In genomic region chr2:229261076-229261475, GRCh38 we compare ENCODE assay signal across 22 cellular contexts. TPM values are rescaled to one million over a fixed set of nuclear protein-coding genes. Genes with fewer than 3 reads are reported as not detected.
DNase-seq lines count a peak whose midpoint lies in the region; ATAC-seq and TF ChIP-seq lines count a peak whose summit lies in the region.
"Had no signal": no experiment of that assay in that cellular context is flagged by ENCODE, and none has a peak within 500 bp of the region (broad histone marks: within the 10 kb centered on the region; RNA-seq: fewer than 3 reads in every experiment).

No MANE protein-coding gene starts in this region.

- H3K4me3 Mint-ChIP-seq in stimulated activated naive CD8-positive, alpha-beta T cell treated with anti-CD3 and anti-CD28 coated beads, Interleukin-15, amount 100 ng/mL, for 72 hours = no peak overlapping the region
- H3K4me3 Mint-ChIP-seq: CD14-positive monocyte; CD4-positive, alpha-beta T cell; CD8-positive, alpha-beta memory T cell; HFFc6 had no signal

- peaks cover 0 to 20% of the 10 kb centered on the region in 2 donors for H3K9me3 ChIP-seq in right atrium auricular region
- H3K9me3 ChIP-seq in heart left ventricle = peaks cover 0 to 21% (median 9%) of the 10 kb centered on the region in 12 donors
- peaks cover 4% of the 10 kb centered on the region; the same call in 1 of the 2 replicates for H3K9me3 ChIP-seq in MG63
- no peaks in the 10 kb centered on the region for H3K9me3 ChIP-seq in thoracic aorta
- peaks cover 2% of the 10 kb centered on the region for H3K9me3 ChIP-seq in WERI-Rb-1 (ENCODE audit: severe bottlenecking)
- H3K9me3 ChIP-seq: BE2C, HAP-1 had no signal

- TF ChIP-seq CTCF in right atrium auricular region (IDR thresholded peaks at IDR 0.05) (no peak), heart left ventricle (IDR thresholded peaks at IDR 0.05) (no peak), coronary artery (IDR thresholded peaks at IDR 0.05) (no peak), thoracic aorta (IDR thresholded peaks at IDR 0.05) (no peak), WERI-Rb-1 (IDR thresholded peaks at IDR 0.05; ENCODE audit: low read depth, low read length) (no peak)

- H3K27ac ChIP-seq in right atrium auricular region (peak overlapping the region; percentile 11 to 23), heart left ventricle (no peak overlapping the region), coronary artery (peak overlapping the region; percentile 46 to 68), thoracic aorta (peak overlapping the region; percentile 20 to 49), WERI-Rb-1 (no peak overlapping the region)
- H3K27ac ChIP-seq: A549; BLaER1 treated with 17β-estradiol and CSF1 and Interleukin-3, amounts not matched to agents 10 nM and 100 nM had no signal

- H3K4me3 ChIP-seq in right atrium auricular region (no peak overlapping the region), heart left ventricle (no peak overlapping the region), MG63 (no peak overlapping the region), coronary artery (no peak overlapping the region), thoracic aorta (peak overlapping the region; percentile 16), WERI-Rb-1 (ENCODE audit: low read depth, low read length) (no peak overlapping the region)
- H3K4me3 ChIP-seq: A549; BLaER1 treated with 17β-estradiol and CSF1 and Interleukin-3, amounts not matched to agents 10 nM and 100 nM; HAP-1 had no signal

- H3K27me3 ChIP-seq in right atrium auricular region (no peaks in the 10 kb centered on the region), heart left ventricle (no peaks in the 10 kb centered on the region), MG63 (no peaks in the 10 kb centered on the region), thoracic aorta (replicated peaks; ENCODE audit: insufficient read depth) (no peaks in the 10 kb centered on the region), WERI-Rb-1 (ENCODE audit: insufficient read depth, low read depth, severe bottlenecking) (peaks cover 23% of the 10 kb centered on the region)
- H3K27me3 ChIP-seq: BE2C; BLaER1 treated with 17β-estradiol and CSF1 and Interleukin-3, amounts not matched to agents 10 nM and 100 nM had no signal

- intact Hi-C loops in heart left ventricle (cut with DNase I) = loop anchor here in 1 of 10 donors (10.0 kb wide), 1 partner anchor 324 kb away; no protein-coding TSS in a partner anchor

- peaks cover 8% of the 10 kb centered on the region for H3K36me3 ChIP-seq in right atrium auricular region
- H3K36me3 ChIP-seq in heart left ventricle = peaks cover 0 to 19% (median 0%) of the 10 kb centered on the region in 9 donors
- peaks cover 49% of the 10 kb centered on the region for H3K36me3 ChIP-seq in MG63
- peaks cover 3% of the 10 kb centered on the region for H3K36me3 ChIP-seq in thoracic aorta
- no peaks in the 10 kb centered on the region for H3K36me3 ChIP-seq in WERI-Rb-1
- H3K36me3 ChIP-seq: BE2C, HAP-1 had no signal

- DNase-seq in right atrium auricular region (ENCODE audit: low spot score) (no peak), heart left ventricle (no peak), MG63 (peak; percentile 13), coronary artery (ENCODE audit: low spot score) (no peak), thoracic aorta (ENCODE audit: low spot score) (no peak), WERI-Rb-1 (no peak)
- no peak for DNase-seq in stimulated activated naive CD8-positive, alpha-beta T cell treated with anti-CD3 and anti-CD28 coated beads, Interleukin-15, amount 100 ng/mL, for 72 hours
- DNase-seq: 8988T; ACHN; AML-193; BE2C; CD4-positive, alpha-beta T cell; CD8-positive, alpha-beta memory T cell; DMS 273 treated with DMSO at 0.1 percent for 48 hours; DMS79; GOT3; HFFc6 had no signal

- no peaks in the 10 kb centered on the region for H3K27me3 Mint-ChIP-seq in stimulated activated naive CD8-positive, alpha-beta T cell treated with anti-CD3 and anti-CD28 coated beads, Interleukin-15, amount 100 ng/mL, for 72 hours
- H3K27me3 Mint-ChIP-seq: CD4-positive, alpha-beta T cell; CD8-positive, alpha-beta memory T cell had no signal

- ATAC-seq in heart left ventricle (no peak), thoracic aorta (ENCODE audit: insufficient number of reproducible peaks, low FRiP score, low read depth) (no peak), SK-N-SH treated with all-trans-retinoic acid at 6 μM for 48 hours (no peak)
- ATAC-seq in stimulated activated naive CD8-positive, alpha-beta T cell treated with anti-CD3 and anti-CD28 coated beads, Interleukin-15, amount 100 ng/mL, for 72 hours = no peak
- ATAC-seq: A549 had no signal

- no peaks in the 10 kb centered on the region for H3K4me1 Mint-ChIP-seq in stimulated activated naive CD8-positive, alpha-beta T cell treated with anti-CD3 and anti-CD28 coated beads, Interleukin-15, amount 100 ng/mL, for 72 hours
- H3K4me1 Mint-ChIP-seq: CD8-positive, alpha-beta memory T cell had no signal

- peaks cover 0 to 4% of the 10 kb centered on the region in 2 donors for H3K9me3 Mint-ChIP-seq in stimulated activated naive CD8-positive, alpha-beta T cell treated with anti-CD3 and anti-CD28 coated beads, Interleukin-15, amount 100 ng/mL, for 72 hours

- H3K4me1 ChIP-seq in right atrium auricular region (peaks cover 0 to 2% of the 10 kb centered on the region in 2 donors), heart left ventricle (peaks cover 0 to 25% (median 0%) of the 10 kb centered on the region in 12 donors), thoracic aorta (ENCODE audit: control insufficient read depth in 1 of 2, low read depth in 2 of 2) (peaks cover 34 to 93% of the 10 kb centered on the region in 2 donors)
- H3K4me1 ChIP-seq: A549; BE2C; BLaER1 treated with 17β-estradiol and CSF1 and Interleukin-3, amounts not matched to agents 10 nM and 100 nM; HAP-1 had no signal

- no peak overlapping the region for H3K27ac Mint-ChIP-seq in stimulated activated naive CD8-positive, alpha-beta T cell treated with anti-CD3 and anti-CD28 coated beads, Interleukin-15, amount 100 ng/mL, for 72 hours
- H3K27ac Mint-ChIP-seq: CD4-positive, alpha-beta T cell; CD8-positive, alpha-beta memory T cell; HFFc6 had no signal

- 74 to 94% (median 90%) methylated on average over 3 of the region's 3 CpGs for WGBS in heart left ventricle, 4 donors

- no peak for TF ChIP-seq POLR2A in heart left ventricle (IDR thresholded peaks at IDR 0.05)

TF ChIP-seq in SK-N-SH treated with all-trans-retinoic acid at 6 μM for 48 hours, 23 proteins besides CTCF, POLR2A, EP300 and RAD21 (continues in another document):
- TF ChIP-seq ZFP30 (CRISPR knock-in tag; IDR thresholded peaks at IDR 0.05) = no peak
- TF ChIP-seq TSHZ2 (CRISPR knock-in tag; IDR thresholded peaks at IDR 0.05) = no peak
- no peak for TF ChIP-seq SNAI2 (CRISPR knock-in tag; IDR thresholded peaks at IDR 0.05)
- no peak for TF ChIP-seq ZC3H10 (CRISPR knock-in tag; IDR thresholded peaks at IDR 0.05)
- TF ChIP-seq POU6F1 (CRISPR knock-in tag; IDR thresholded peaks at IDR 0.05; ENCODE audit: borderline replicate concordance, low read depth) = no peak
- TF ChIP-seq ZNF565 (CRISPR knock-in tag; conservative IDR thresholded peaks at IDR 0.05; ENCODE audit: low read depth) = no peak

RNA-seq across cellular contexts. Expression of gene PID1, which starts 10.0 kb away (rescaled TPM):
- total RNA-seq in right atrium auricular region (10 to 100 TPM in 1 of 2 donors, 1 to 10 TPM in 1; 9.1 to 24.0 TPM), heart left ventricle (10 to 100 TPM in 2 of 9 donors, 1 to 10 TPM in 7; 3.1 to 17.7 (median 7.1) TPM), thoracic aorta (100 to 1,000 TPM in 1 of 2 donors, 10 to 100 TPM in 1; 66.2 to 109 TPM)
- polyA plus RNA-seq in heart left ventricle = 1 to 10 TPM; 2.1 to 9.9 TPM
- total RNA-seq in MG63 (2014; rRNA removed; shearing (Covaris generic); ENCODE audit: low replicate concordance) = 55.1 and 63.3 TPM in 2 replicates
- total RNA-seq: CD8-positive, alpha-beta memory T cell had no signal
- polyA plus RNA-seq: CD8-positive, alpha-beta memory T cell had no signal

Comparison
In these comparisons a context has a peak if more than half of its experiments do, and no peak if none do; other contexts are left out.
1. H3K27ac ChIP-seq: peak in right atrium auricular region (2 of 2), coronary artery (2 of 2) and thoracic aorta (2 of 2); none in heart left ventricle (0 of 12) and WERI-Rb-1 (single experiment).